8 cellular contexts compared by ENCODE assay signal in the genomic region with DNA sequence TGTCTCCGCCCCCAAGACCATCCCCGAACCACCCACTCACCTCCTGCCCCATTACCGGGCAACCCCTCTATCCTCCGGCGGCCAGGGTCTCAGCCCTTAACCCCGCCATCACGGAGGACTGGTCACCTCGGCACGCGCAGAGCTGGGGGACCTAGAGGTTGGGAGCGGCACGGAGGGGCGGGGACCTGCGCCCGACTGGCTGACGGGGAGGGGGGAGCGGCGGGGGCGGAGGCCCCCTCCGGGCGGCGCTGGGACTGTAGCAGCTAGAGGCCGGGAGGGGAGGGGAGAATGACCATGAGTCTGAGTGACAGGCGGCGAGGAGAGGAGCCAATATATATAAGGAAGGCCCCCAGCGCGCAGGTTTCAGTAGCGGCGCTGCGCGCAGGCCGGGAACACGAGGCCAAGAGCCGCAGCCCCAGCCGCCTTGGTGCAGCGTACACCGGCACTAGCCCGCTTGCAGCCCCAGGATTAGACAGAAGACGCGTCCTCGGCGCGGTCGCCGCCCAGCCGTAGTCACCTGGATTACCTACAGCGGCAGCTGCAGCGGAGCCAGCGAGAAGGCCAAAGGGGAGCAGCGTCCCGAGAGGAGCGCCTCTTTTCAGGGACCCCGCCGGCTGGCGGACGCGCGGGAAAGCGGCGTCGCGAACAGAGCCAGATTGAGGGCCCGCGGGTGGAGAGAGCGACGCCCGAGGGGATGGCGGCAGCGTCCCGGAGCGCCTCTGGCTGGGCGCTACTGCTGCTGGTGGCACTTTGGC. TPM values are rescaled to one million over a fixed set of nuclear protein-coding genes. Genes with fewer than 3 reads are reported as not detected.
DNase-seq lines count a peak whose midpoint lies in the region; ATAC-seq and TF ChIP-seq lines count a peak whose summit lies in the region.

DLL4 (plus strand) TSS at position 366 of the 755 bp plus-strand sequence; CDS start at position 695, 329 bp downstream.

- H3K27ac Mint-ChIP-seq in activated CD4-positive, alpha-beta T cell treated with anti-CD3 and anti-CD28 coated beads, Interleukin-2, amount 10 ng/mL, durations not matched to agents 24 days and 14 days = no peak within 1 kb of the TSS
- peak within 1 kb of the TSS in 3 of 6 donors; percentile 27 to 58 (median 57) for H3K27ac Mint-ChIP-seq in naive B cell

- DNase-seq in NCI-H2107 treated with DMSO at 0.1 percent for 48 hours (lab: John Stamatoyannopoulos, UW; ENCODE audit: unreplicated experiment) (peak; percentile 63), erythroblast (lab: John Stamatoyannopoulos, UW) (peak; percentile 53 to 54), naive B cell (no peak)
- peak; percentile 82 for DNase-seq in activated CD4-positive, alpha-beta T cell treated with anti-CD3 and anti-CD28 coated beads, Interleukin-2, amount 10 ng/mL, durations not matched to agents 24 days and 14 days

- ATAC-seq in naive B cell (ENCODE audit: low read depth in 2 of 2) (peak; percentile 44 to 50), HG03139 (IDR thresholded peaks at IDR 0.05; ENCODE audit: unreplicated experiment) (no peak), GM21381 (IDR thresholded peaks at IDR 0.05; ENCODE audit: unreplicated experiment) (no peak)

- peaks cover 2% of the 10 kb centered on the region for H3K36me3 Mint-ChIP-seq in activated CD4-positive, alpha-beta T cell treated with anti-CD3 and anti-CD28 coated beads, Interleukin-2, amount 10 ng/mL, durations not matched to agents 24 days and 14 days (ENCODE audit: low read depth)
- peaks cover 0 to 8% of the 10 kb centered on the region in 2 donors for H3K36me3 Mint-ChIP-seq in naive B cell

- H3K27ac ChIP-seq in 22Rv1 = peak within 1 kb of the TSS; percentile 47

- H3K27me3 Mint-ChIP-seq in activated CD4-positive, alpha-beta T cell treated with anti-CD3 and anti-CD28 coated beads, Interleukin-2, amount 10 ng/mL, durations not matched to agents 24 days and 14 days = peaks cover 73% of the 10 kb centered on the region
- H3K27me3 Mint-ChIP-seq in naive B cell = peaks cover 60 to 86% (median 86%) of the 10 kb centered on the region in 3 donors

- no peak for TF ChIP-seq CTCF in 22Rv1 (IDR thresholded peaks at IDR 0.05)

- H3K4me1 Mint-ChIP-seq in activated CD4-positive, alpha-beta T cell treated with anti-CD3 and anti-CD28 coated beads, Interleukin-2, amount 10 ng/mL, durations not matched to agents 24 days and 14 days = peaks cover 39% of the 10 kb centered on the region
- peaks cover 44 to 60% (median 48%) of the 10 kb centered on the region in 3 donors for H3K4me1 Mint-ChIP-seq in naive B cell

- intact Hi-C loops in activated CD4-positive, alpha-beta T cell treated with anti-CD3 and anti-CD28 coated beads, Interleukin-2, amount 10 ng/mL, durations not matched to agents 24 days and 14 days (cut with micrococcal nuclease) = loop anchor here (1.0 kb wide), 1 partner anchor 25 kb away; no protein-coding TSS in a partner anchor

- TF ChIP-seq POLR2A in GM15510 (IDR thresholded peaks at IDR 0.05; ENCODE audit: borderline replicate concordance, extremely low read depth, insufficient read length) = peak; percentile 46
- TF ChIP-seq POLR2A in erythroblast (IDR thresholded peaks at IDR 0.05; ENCODE audit: low read length) = no peak

- H3K4me3 Mint-ChIP-seq in activated CD4-positive, alpha-beta T cell treated with anti-CD3 and anti-CD28 coated beads, Interleukin-2, amount 10 ng/mL, durations not matched to agents 24 days and 14 days = peak within 1 kb of the TSS; percentile 80
- peak within 1 kb of the TSS; percentile 76 to 93 (median 88) for H3K4me3 Mint-ChIP-seq in naive B cell

- H3K9me3 Mint-ChIP-seq in activated CD4-positive, alpha-beta T cell treated with anti-CD3 and anti-CD28 coated beads, Interleukin-2, amount 10 ng/mL, durations not matched to agents 24 days and 14 days = no peaks in the 10 kb centered on the region
- peaks cover 0 to 2% (median 0%) of the 10 kb centered on the region in 7 donors for H3K9me3 Mint-ChIP-seq in naive B cell

RNA-seq across cellular contexts. Expression of gene DLL4, which starts in this region (rescaled TPM):
- total RNA-seq in activated CD4-positive, alpha-beta T cell treated with anti-CD3 and anti-CD28 coated beads, Interleukin-2, amount 10 ng/mL, durations not matched to agents 24 days and 14 days = 0.33 TPM in 1 of 2 replicates, not detected in the other
- polyA plus RNA-seq in naive B cell (ENCODE audit: low read depth in 6 of 6) = not detected

Comparison
In these comparisons a context has a peak if more than half of its experiments do, and no peak if none do; other contexts are left out.
1. Peak in DNase-seq in activated CD4-positive, alpha-beta T cell treated with anti-CD3 and anti-CD28 coated beads, Interleukin-2, amount 10 ng/mL, durations not matched to agents 24 days and 14 days; RNA of the gene not detected or under 1 TPM.
2. Peak in ATAC-seq in naive B cell; RNA of the gene not detected or under 1 TPM.